In the genomic region with DNA sequence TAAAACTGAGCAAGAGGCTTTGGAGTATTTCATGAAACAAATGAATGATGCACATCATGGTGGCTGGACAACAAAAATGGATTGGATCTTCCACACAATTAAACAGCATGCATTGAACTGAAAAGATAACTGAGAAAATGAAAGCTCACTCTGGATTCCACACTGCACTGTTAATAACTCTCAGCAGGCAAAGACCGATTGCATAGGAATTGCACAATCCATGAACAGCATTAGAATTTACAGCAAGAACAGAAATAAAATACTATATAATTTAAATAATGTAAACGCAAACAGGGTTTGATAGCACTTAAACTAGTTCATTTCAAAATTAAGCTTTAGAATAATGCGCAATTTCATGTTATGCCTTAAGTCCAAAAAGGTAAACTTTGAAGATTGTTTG, we compare ENCODE assay signal across 14 cellular contexts. TPM values are rescaled to one million over a fixed set of nuclear protein-coding genes. Genes with fewer than 3 reads are reported as not detected.
"Had no signal": no experiment of that assay in that cellular context is flagged by ENCODE, and none has a peak within 500 bp of the region (broad histone marks: within the 10 kb centered on the region; RNA-seq: fewer than 3 reads in every experiment).

No MANE protein-coding gene starts in this region.

- ATAC-seq: effector memory CD8-positive, alpha-beta T cell; gastroesophageal sphincter; left lung; natural killer cell treated with Interleukin-12 subunit alpha and Interleukin-12 subunit beta and Interleukin-15 and Interleukin-18, amount 100 ng/mL, for 72 hours; right cardiac atrium; stimulated activated naive B cell treated with anti-CD40 and anti-IgM and Interleukin-4, amounts not matched to agents 10 μg/mL and 1 μg/mL and 100 μg/mL, for 72 hours had no signal

- DNase-seq: activated CD4-positive, alpha-beta memory T cell treated with anti-CD3 and anti-CD28 coated beads, Interleukin-2, amount 10 ng/mL, durations not matched to agents 7 days and 5 days; activated CD4-positive, CD25-positive, alpha-beta regulatory T cell treated with anti-CD3 and anti-CD28 coated beads, Interleukin-2, amount 50 U/mL, for 72 hours; activated CD8-positive, alpha-beta memory T cell treated with anti-CD3 and anti-CD28 coated beads, Interleukin-2, amount 50 U/mL, for 4 hours; activated naive CD4-positive, alpha-beta T cell; caudate nucleus; effector memory CD8-positive, alpha-beta T cell; left lung; nucleus accumbens; right cardiac atrium; stimulated activated naive B cell treated with anti-CD40 and anti-IgM and Interleukin-4, amounts not matched to agents 10 μg/mL and 1 μg/mL and 100 μg/mL, for 72 hours had no signal

- FAIRE-seq: keratinocyte had no signal

- H3K4me1 ChIP-seq: gastroesophageal sphincter, left lung had no signal

- H3K4me2 ChIP-seq: smooth muscle cell had no signal

- H3K4me3 ChIP-seq: gastroesophageal sphincter, left lung, smooth muscle cell had no signal

- H3K9me3 ChIP-seq: gastroesophageal sphincter, left lung had no signal

- H3K27me3 ChIP-seq: gastroesophageal sphincter, left lung had no signal

- H3K27ac ChIP-seq: gastroesophageal sphincter, left lung had no signal

RNA-seq across cellular contexts. Expression of gene KCNMB3, which starts 16.7 kb away (rescaled TPM):
- polyA plus RNA-seq: smooth muscle cell had no signal
